Comparison of ENCODE assay signal across 16 cellular contexts in genomic region chr10:1539216-1539615, GRCh38.
DNase-seq lines count a peak whose midpoint lies in the region; ATAC-seq, FAIRE-seq and TF ChIP-seq lines count a peak whose summit lies in the region.
"Had no signal": no experiment of that assay in that cellular context is flagged by ENCODE, and none has a peak within 500 bp of the region (broad histone marks: within the 10 kb centered on the region; RNA-seq: fewer than 3 reads in every experiment).

No MANE protein-coding gene starts in this region.

- intact Hi-C loops in posterior vena cava (cut with DNase I) = no loop called here

- no peaks in the 10 kb centered on the region for H3K27me3 ChIP-seq in DOHH2 (ENCODE audit: control insufficient read depth, low read length)
- H3K27me3 ChIP-seq: BE2C had no signal

- peak overlapping the region; percentile 22 for H3K4me3 ChIP-seq in DOHH2 (ENCODE audit: low read length)
- H3K4me3 ChIP-seq: GM12878, GM23338 had no signal

- no peak overlapping the region for H3K27ac Mint-ChIP-seq in WTC11
- H3K27ac Mint-ChIP-seq in natural killer cell treated with Interleukin-12 subunit alpha and Interleukin-12 subunit beta and Interleukin-15 and Interleukin-18, amount 100 ng/mL, for 72 hours = no peak overlapping the region
- H3K27ac Mint-ChIP-seq: CD14-positive monocyte; CD8-positive, alpha-beta T cell; GM23338 had no signal

- H3K9me3 Mint-ChIP-seq in WTC11 = no peaks in the 10 kb centered on the region
- H3K9me3 Mint-ChIP-seq in natural killer cell treated with Interleukin-12 subunit alpha and Interleukin-12 subunit beta and Interleukin-15 and Interleukin-18, amount 100 ng/mL, for 72 hours = no peaks in the 10 kb centered on the region
- H3K9me3 Mint-ChIP-seq: CD8-positive, alpha-beta T cell; GM23338 had no signal

- H3K4me3 Mint-ChIP-seq in WTC11 = no peak overlapping the region
- no peak overlapping the region for H3K4me3 Mint-ChIP-seq in natural killer cell treated with Interleukin-12 subunit alpha and Interleukin-12 subunit beta and Interleukin-15 and Interleukin-18, amount 100 ng/mL, for 72 hours
- H3K4me3 Mint-ChIP-seq: CD14-positive monocyte; CD8-positive, alpha-beta T cell; GM23338 had no signal

- DNase-seq in WTC11 (ENCODE audit: low spot score) = peak; percentile 7
- peak; percentile 35 for DNase-seq in posterior vena cava (ENCODE audit: low spot score)
- DNase-seq in stimulated activated naive CD4-positive, alpha-beta T cell treated with Interleukin-2 at 50 U/mL for 16 hours (lab: John Stamatoyannopoulos, UW) = no peak
- no peak for DNase-seq in GM12891 (ENCODE audit: insufficient read length, low spot score)
- DNase-seq in anterior cingulate cortex (lab: John Stamatoyannopoulos, UW) = no peak
- DNase-seq in natural killer cell treated with Interleukin-12 subunit alpha and Interleukin-12 subunit beta and Interleukin-15 and Interleukin-18, amount 100 ng/mL, for 72 hours (ENCODE audit: low spot score) = no peak
- DNase-seq: BE2C; CD8-positive, alpha-beta T cell; H7; IMR-90 had no signal

- no peak overlapping the region for H3K27ac ChIP-seq in DOHH2 (ENCODE audit: low read depth, low read length)

- H3K36me3 Mint-ChIP-seq in WTC11 = no peaks in the 10 kb centered on the region
- H3K36me3 Mint-ChIP-seq in natural killer cell treated with Interleukin-12 subunit alpha and Interleukin-12 subunit beta and Interleukin-15 and Interleukin-18, amount 100 ng/mL, for 72 hours = no peaks in the 10 kb centered on the region
- H3K36me3 Mint-ChIP-seq: CD14-positive monocyte; CD8-positive, alpha-beta T cell had no signal

- H3K9me3 ChIP-seq in DOHH2 (ENCODE audit: control insufficient read depth, insufficient read depth, low read length) = no peaks in the 10 kb centered on the region
- H3K9me3 ChIP-seq: BE2C, Caco-2 had no signal

- no peak for TF ChIP-seq POLR2A in GM12891 (IDR thresholded peaks at IDR 0.05; ENCODE audit: low read depth, low read length)

- ATAC-seq in WTC11 = no peak
- ATAC-seq in natural killer cell treated with Interleukin-12 subunit alpha and Interleukin-12 subunit beta and Interleukin-15 and Interleukin-18, amount 100 ng/mL, for 72 hours = no peak
- ATAC-seq: CD8-positive, alpha-beta T cell; GM12878; GM23338 had no signal

- no peaks in the 10 kb centered on the region for H3K4me1 Mint-ChIP-seq in WTC11
- H3K4me1 Mint-ChIP-seq in natural killer cell treated with Interleukin-12 subunit alpha and Interleukin-12 subunit beta and Interleukin-15 and Interleukin-18, amount 100 ng/mL, for 72 hours (ENCODE audit: low read depth in 2 of 2) = no peaks in the 10 kb centered on the region
- H3K4me1 Mint-ChIP-seq: CD14-positive monocyte, GM23338 had no signal

- CTCF ChIA-PET in WTC11 (lab: Charles Lee) = no interaction called here

- POLR2A ChIA-PET in WTC11 (lab: Charles Lee) = no interaction called here

- no peaks in the 10 kb centered on the region for H4K20me1 ChIP-seq in DOHH2 (ENCODE audit: control insufficient read depth, insufficient read depth, low read depth, low read length)

- FAIRE-seq in GM12891 (lab: Jason Lieb, UNC) = no peak
- FAIRE-seq: A204.1, GM12878 had no signal

- H3K79me2 ChIP-seq in DOHH2 (ENCODE audit: control insufficient read depth, low read length) = no peaks in the 10 kb centered on the region

- H3K36me3 ChIP-seq in DOHH2 (ENCODE audit: control insufficient read depth, low read length) = no peaks in the 10 kb centered on the region
- H3K36me3 ChIP-seq: BE2C had no signal

- peaks cover 18% of the 10 kb centered on the region for H3K4me1 ChIP-seq in DOHH2 (ENCODE audit: control insufficient read depth, low read length)
- H3K4me1 ChIP-seq: BE2C, Caco-2 had no signal

- TF ChIP-seq CTCF in DOHH2 (IDR thresholded peaks at IDR 0.05; ENCODE audit: low read depth, low read length, poor library complexity, severe bottlenecking) (no peak), WTC11 (IDR thresholded peaks at IDR 0.05) (no peak)

- H3F3A ChIP-seq in DOHH2 (ENCODE audit: control insufficient read depth, insufficient read depth) = peaks cover 4% of the 10 kb centered on the region; the same call in 1 of the 2 replicates

- H3K27me3 Mint-ChIP-seq in WTC11 (ENCODE audit: low read depth) = no peaks in the 10 kb centered on the region
- no peaks in the 10 kb centered on the region for H3K27me3 Mint-ChIP-seq in natural killer cell treated with Interleukin-12 subunit alpha and Interleukin-12 subunit beta and Interleukin-15 and Interleukin-18, amount 100 ng/mL, for 72 hours

- H3K9me2 ChIP-seq in DOHH2 (replicated peaks; ENCODE audit: control insufficient read depth, low read length) = no peaks in the 10 kb centered on the region

- peak overlapping the region; percentile 50 for H3K4me2 ChIP-seq in DOHH2 (ENCODE audit: low read length)
- H3K4me2 ChIP-seq: GM23338 had no signal

TF ChIP-seq in WTC11, 78 proteins besides CTCF, POLR2A, EP300 and RAD21 (continues in another document):
- no peak for TF ChIP-seq ZBTB43 (CRISPR knock-in tag; IDR thresholded peaks at IDR 0.05)
- TF ChIP-seq ZNF121 (CRISPR knock-in tag; IDR thresholded peaks at IDR 0.05) = no peak
- TF ChIP-seq EMX1 (CRISPR knock-in tag; IDR thresholded peaks at IDR 0.05) = no peak
- no peak for TF ChIP-seq ZNF512 (CRISPR knock-in tag; IDR thresholded peaks at IDR 0.05; ENCODE audit: borderline replicate concordance)

TF ChIP-seq in GM12891, 5 proteins besides CTCF, POLR2A, EP300 and RAD21:
- TF ChIP-seq TAF1 (IDR thresholded peaks at IDR 0.05; ENCODE audit: low read depth, low read length) = no peak
- no peak for TF ChIP-seq POU2F2 (IDR thresholded peaks at IDR 0.05; ENCODE audit: low read depth, low read length)

Comparison
In these comparisons a context has a peak if more than half of its experiments do, and no peak if none do; other contexts are left out.
1. DNase-seq: peak in WTC11 (single experiment) and posterior vena cava (single experiment); none in stimulated activated naive CD4-positive, alpha-beta T cell treated with Interleukin-2 at 50 U/mL for 16 hours (single experiment), GM12891 (single experiment), anterior cingulate cortex (0 of 58) and natural killer cell treated with Interleukin-12 subunit alpha and Interleukin-12 subunit beta and Interleukin-15 and Interleukin-18, amount 100 ng/mL, for 72 hours (single experiment).